Comparison of ENCODE assay signal across 8 cellular contexts in the genomic region with DNA sequence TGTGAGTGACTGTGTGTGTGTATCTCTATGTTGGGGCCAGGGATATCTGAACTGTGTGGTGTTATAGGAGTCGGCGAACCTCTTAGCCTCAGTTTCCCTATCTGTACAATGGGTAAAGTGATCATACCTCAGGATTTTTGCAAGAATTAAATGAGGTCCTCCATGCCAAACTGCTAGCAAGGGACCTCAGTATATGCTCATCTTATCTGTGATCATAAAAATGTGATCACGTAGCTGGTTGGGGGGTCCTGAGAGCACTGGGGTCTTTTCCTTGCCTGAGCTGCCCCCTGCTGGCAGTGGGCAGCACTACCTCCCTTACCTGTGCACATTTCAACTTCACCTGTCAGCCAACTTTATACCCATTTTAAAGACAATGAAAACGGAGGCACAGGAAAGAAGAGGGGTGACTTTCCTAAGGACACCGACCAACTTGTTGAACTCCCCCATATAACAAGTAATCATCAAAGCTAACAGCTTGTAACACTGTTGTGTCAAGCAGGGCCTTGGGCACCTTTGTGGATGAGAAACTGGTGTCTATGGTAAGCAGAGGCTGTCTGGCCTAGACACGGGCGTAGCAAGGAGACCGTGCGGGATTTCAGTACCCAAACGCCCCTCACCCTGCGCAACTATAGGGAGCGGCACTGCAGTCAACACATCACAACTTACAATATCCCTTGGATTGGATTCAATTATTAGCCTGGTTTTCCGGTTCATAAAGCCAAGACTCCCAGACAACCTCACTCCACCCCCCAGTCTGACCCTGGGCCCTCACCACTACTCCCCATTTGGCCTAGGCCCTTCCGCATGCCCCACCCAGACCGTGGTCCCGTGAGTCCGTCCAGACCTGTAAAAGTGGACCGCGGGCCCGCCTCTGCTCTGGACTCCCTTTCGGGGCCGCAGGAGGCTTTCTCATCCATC. TPM values are rescaled to one million over a fixed set of nuclear protein-coding genes. Genes with fewer than 3 reads are reported as not detected.
A peak's percentile ranks its signal among the peaks of the same experiment; 100 is the strongest.
DNase-seq lines count a peak whose midpoint lies in the region; ATAC-seq and TF ChIP-seq lines count a peak whose summit lies in the region.
"Had no signal": no experiment of that assay in that cellular context is flagged by ENCODE, and none has a peak within 500 bp of the region (broad histone marks: within the 10 kb centered on the region; RNA-seq: fewer than 3 reads in every experiment).

No MANE protein-coding gene starts in this region.

- peak overlapping the region; percentile 95 for H3K27ac Mint-ChIP-seq in WTC11

- TF ChIP-seq CTCF in WTC11 (IDR thresholded peaks at IDR 0.05) = peak; percentile 83

- peak; percentile 42 for DNase-seq in Jurkat, Clone E6-1 (ENCODE audit: low read depth, low spot score)
- DNase-seq in WTC11 (ENCODE audit: low spot score) (peak; percentile 65), epithelial cell of prostate (ENCODE audit: low read depth, low spot score) (no peak)

- H3K9ac ChIP-seq in ES-I3 (ENCODE audit: low read depth, low read length) (peak overlapping the region; percentile 80), muscle layer of colon (ENCODE audit: low read length) (peak overlapping the region; percentile 99)

- H3K4me3 Mint-ChIP-seq in WTC11 = peak overlapping the region; percentile 95

- peak overlapping the region; percentile 91 for H3K27ac ChIP-seq in epithelial cell of prostate
- peak overlapping the region; percentile 92 for H3K27ac ChIP-seq in muscle layer of colon (ENCODE audit: low read depth, low read length)

- H3K4me1 ChIP-seq in ES-I3 (ENCODE audit: insufficient read depth, low read length) = peaks cover 6% of the 10 kb centered on the region; the same call in 1 of the 2 replicates
- peaks cover 14% of the 10 kb centered on the region for H3K4me1 ChIP-seq in muscle layer of colon (ENCODE audit: insufficient read depth, low read length)

- CTCF ChIA-PET in WTC11 (lab: Charles Lee) = interaction anchor here (0.5 to 3.0 kb wide), 22 partner anchors 9 to 543 kb away, joined by 3 to 56 read pairs (median 10); a partner anchor contains a TSS

- POLR2A ChIA-PET in WTC11 (lab: Charles Lee) = interaction anchor here (1.0 to 1.8 kb wide), 10 partner anchors 13 to 199 kb away, joined by 3 to 22 read pairs (median 8); a partner anchor contains a TSS

- peaks cover 13% of the 10 kb centered on the region for H3K36me3 Mint-ChIP-seq in WTC11

- no peaks in the 10 kb centered on the region for H3K9me3 ChIP-seq in ES-I3 (ENCODE audit: control insufficient read depth, insufficient read depth, low read length)
- no peaks in the 10 kb centered on the region for H3K9me3 ChIP-seq in muscle layer of colon (ENCODE audit: low read length)

- H3K27me3 Mint-ChIP-seq in WTC11 (ENCODE audit: low read depth) = no peaks in the 10 kb centered on the region

- H3K4me1 Mint-ChIP-seq in WTC11 = peaks cover 26% of the 10 kb centered on the region

- H3K4me3 ChIP-seq in Jurkat, Clone E6-1 (ENCODE audit: low read length) = peak overlapping the region; percentile 95
- H3K4me3 ChIP-seq in muscle layer of colon (ENCODE audit: low read depth in 1 of 2, low read length in 2 of 2) = peak overlapping the region; percentile 96 to 98

- H3K27me3 ChIP-seq in muscle layer of colon (ENCODE audit: control insufficient read depth in 1 of 2, insufficient read depth in 2 of 2, low read length in 2 of 2) = no peaks in the 10 kb centered on the region

- ATAC-seq in WTC11 = no peak
- no peak for ATAC-seq in GM18867 (IDR thresholded peaks at IDR 0.05; ENCODE audit: unreplicated experiment)
- ATAC-seq in GM18502 (IDR thresholded peaks at IDR 0.05; ENCODE audit: poor library complexity, unreplicated experiment) = no peak

- no peaks in the 10 kb centered on the region for H3K9me3 Mint-ChIP-seq in WTC11

- H3K36me3 ChIP-seq in ES-I3 (ENCODE audit: insufficient read depth, low read length) = peaks cover 1% of the 10 kb centered on the region; the same call in 1 of the 2 replicates
- H3K36me3 ChIP-seq in muscle layer of colon (ENCODE audit: insufficient read depth, low read length) = peaks cover 4% of the 10 kb centered on the region

TF ChIP-seq in WTC11, 78 proteins besides CTCF, POLR2A, EP300 and RAD21:
- TF ChIP-seq ZNF416 (CRISPR knock-in tag; IDR thresholded peaks at IDR 0.05) (0 out of 2 replicates have a peak, but pooled peaks have one; percentile 12), EMX1 (CRISPR knock-in tag; IDR thresholded peaks at IDR 0.05) (0 out of 2 replicates have a peak, but pooled peaks have one; percentile 19), SMAD4 (CRISPR knock-in tag; IDR thresholded peaks at IDR 0.05) (peak; percentile 53; the same call in 1 of the 2 replicates), NFATC4 (CRISPR knock-in tag; IDR thresholded peaks at IDR 0.05) (no peak), KAT7 (CRISPR knock-in tag; IDR thresholded peaks at IDR 0.05; ENCODE audit: borderline replicate concordance) (0 out of 2 replicates have a peak, but pooled peaks have one; percentile 12), PRRX2 (CRISPR knock-in tag; IDR thresholded peaks at IDR 0.05) (0 out of 2 replicates have a peak, but pooled peaks have one; percentile 30), MYBL2 (CRISPR knock-in tag; IDR thresholded peaks at IDR 0.05) (no peak), GTF2I (CRISPR knock-in tag; conservative IDR thresholded peaks at IDR 0.05) (peak; percentile 88), FOXJ3 (CRISPR knock-in tag; IDR thresholded peaks at IDR 0.05; ENCODE audit: borderline replicate concordance) (no peak)
- TF ChIP-seq, protein P1, sequence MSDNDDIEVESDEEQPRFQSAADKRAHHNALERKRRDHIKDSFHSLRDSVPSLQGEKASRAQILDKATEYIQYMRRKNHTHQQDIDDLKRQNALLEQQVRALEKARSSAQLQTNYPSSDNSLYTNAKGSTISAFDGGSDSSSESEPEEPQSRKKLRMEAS (CRISPR knock-in tag; IDR thresholded peaks at IDR 0.05) = no peak
- TF ChIP-seq, protein P2, sequence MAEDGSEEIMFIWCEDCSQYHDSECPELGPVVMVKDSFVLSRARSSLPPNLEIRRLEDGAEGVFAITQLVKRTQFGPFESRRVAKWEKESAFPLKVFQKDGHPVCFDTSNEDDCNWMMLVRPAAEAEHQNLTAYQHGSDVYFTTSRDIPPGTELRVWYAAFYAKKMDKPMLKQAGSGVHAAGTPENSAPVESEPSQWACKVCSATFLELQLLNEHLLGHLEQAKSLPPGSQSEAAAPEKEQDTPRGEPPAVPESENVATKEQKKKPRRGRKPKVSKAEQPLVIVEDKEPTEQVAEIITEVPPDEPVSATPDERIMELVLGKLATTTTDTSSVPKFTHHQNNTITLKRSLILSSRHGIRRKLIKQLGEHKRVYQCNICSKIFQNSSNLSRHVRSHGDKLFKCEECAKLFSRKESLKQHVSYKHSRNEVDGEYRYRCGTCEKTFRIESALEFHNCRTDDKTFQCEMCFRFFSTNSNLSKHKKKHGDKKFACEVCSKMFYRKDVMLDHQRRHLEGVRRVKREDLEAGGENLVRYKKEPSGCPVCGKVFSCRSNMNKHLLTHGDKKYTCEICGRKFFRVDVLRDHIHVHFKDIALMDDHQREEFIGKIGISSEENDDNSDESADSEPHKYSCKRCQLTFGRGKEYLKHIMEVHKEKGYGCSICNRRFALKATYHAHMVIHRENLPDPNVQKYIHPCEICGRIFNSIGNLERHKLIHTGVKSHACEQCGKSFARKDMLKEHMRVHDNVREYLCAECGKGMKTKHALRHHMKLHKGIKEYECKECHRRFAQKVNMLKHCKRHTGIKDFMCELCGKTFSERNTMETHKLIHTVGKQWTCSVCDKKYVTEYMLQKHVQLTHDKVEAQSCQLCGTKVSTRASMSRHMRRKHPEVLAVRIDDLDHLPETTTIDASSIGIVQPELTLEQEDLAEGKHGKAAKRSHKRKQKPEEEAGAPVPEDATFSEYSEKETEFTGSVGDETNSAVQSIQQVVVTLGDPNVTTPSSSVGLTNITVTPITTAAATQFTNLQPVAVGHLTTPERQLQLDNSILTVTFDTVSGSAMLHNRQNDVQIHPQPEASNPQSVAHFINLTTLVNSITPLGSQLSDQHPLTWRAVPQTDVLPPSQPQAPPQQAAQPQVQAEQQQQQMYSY (CRISPR knock-in tag; IDR thresholded peaks at IDR 0.05) = peak; percentile 17; the same call in 1 of the 2 replicates
- TF ChIP-seq, protein P3, sequence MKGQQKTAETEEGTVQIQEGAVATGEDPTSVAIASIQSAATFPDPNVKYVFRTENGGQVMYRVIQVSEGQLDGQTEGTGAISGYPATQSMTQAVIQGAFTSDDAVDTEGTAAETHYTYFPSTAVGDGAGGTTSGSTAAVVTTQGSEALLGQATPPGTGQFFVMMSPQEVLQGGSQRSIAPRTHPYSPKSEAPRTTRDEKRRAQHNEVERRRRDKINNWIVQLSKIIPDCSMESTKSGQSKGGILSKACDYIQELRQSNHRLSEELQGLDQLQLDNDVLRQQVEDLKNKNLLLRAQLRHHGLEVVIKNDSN (CRISPR knock-in tag; IDR thresholded peaks at IDR 0.05) = 0 out of 2 replicates have a peak, but pooled peaks have one; percentile 23
- TF ChIP-seq, protein P4, sequence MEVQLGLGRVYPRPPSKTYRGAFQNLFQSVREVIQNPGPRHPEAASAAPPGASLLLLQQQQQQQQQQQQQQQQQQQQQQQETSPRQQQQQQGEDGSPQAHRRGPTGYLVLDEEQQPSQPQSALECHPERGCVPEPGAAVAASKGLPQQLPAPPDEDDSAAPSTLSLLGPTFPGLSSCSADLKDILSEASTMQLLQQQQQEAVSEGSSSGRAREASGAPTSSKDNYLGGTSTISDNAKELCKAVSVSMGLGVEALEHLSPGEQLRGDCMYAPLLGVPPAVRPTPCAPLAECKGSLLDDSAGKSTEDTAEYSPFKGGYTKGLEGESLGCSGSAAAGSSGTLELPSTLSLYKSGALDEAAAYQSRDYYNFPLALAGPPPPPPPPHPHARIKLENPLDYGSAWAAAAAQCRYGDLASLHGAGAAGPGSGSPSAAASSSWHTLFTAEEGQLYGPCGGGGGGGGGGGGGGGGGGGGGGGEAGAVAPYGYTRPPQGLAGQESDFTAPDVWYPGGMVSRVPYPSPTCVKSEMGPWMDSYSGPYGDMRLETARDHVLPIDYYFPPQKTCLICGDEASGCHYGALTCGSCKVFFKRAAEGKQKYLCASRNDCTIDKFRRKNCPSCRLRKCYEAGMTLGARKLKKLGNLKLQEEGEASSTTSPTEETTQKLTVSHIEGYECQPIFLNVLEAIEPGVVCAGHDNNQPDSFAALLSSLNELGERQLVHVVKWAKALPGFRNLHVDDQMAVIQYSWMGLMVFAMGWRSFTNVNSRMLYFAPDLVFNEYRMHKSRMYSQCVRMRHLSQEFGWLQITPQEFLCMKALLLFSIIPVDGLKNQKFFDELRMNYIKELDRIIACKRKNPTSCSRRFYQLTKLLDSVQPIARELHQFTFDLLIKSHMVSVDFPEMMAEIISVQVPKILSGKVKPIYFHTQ (CRISPR knock-in tag; IDR thresholded peaks at IDR 0.05) = no peak

RNA-seq across cellular contexts. Expression of a gene that starts 1.2 kb away (rescaled TPM):
- 119 TPM for polyA plus RNA-seq in Jurkat, Clone E6-1 (2012; ENCODE audit: insufficient read depth, insufficient read length)
- 77.0 to 86.7 TPM (median 83.4 TPM) in 3 replicates for total RNA-seq in WTC11 (2021)

RNA-seq across cellular contexts. Expression of a gene that starts 12.4 kb away (rescaled TPM):
- polyA plus RNA-seq in Jurkat, Clone E6-1 (2012; ENCODE audit: insufficient read depth, insufficient read length) = 5.3 TPM
- total RNA-seq in WTC11 (2021) = 6.7 to 7.8 TPM (median 6.8 TPM) in 3 replicates

RNA-seq across cellular contexts. Expression of a gene that starts 31.4 kb away (rescaled TPM):
- polyA plus RNA-seq in Jurkat, Clone E6-1 (2012; ENCODE audit: insufficient read depth, insufficient read length) = 15.0 TPM
- total RNA-seq in WTC11 (2021) = 22.9 to 26.8 TPM (median 24.1 TPM) in 3 replicates

RNA-seq across cellular contexts. Expression of a gene that starts 40.4 kb away (rescaled TPM):
- polyA plus RNA-seq in Jurkat, Clone E6-1 (2012; ENCODE audit: insufficient read depth, insufficient read length) = 202 TPM
- total RNA-seq in WTC11 (2021) = 131 to 137 TPM (median 135 TPM) in 3 replicates

RNA-seq across cellular contexts. Expression of a gene that starts 58.2 kb away (rescaled TPM):
- polyA plus RNA-seq in Jurkat, Clone E6-1 (2012; ENCODE audit: insufficient read depth, insufficient read length) = 0.47 TPM
- total RNA-seq in WTC11 (2021) = 0.27 to 0.79 TPM (median 0.44 TPM) in 3 replicates
- total RNA-seq: dermis microvascular lymphatic vessel endothelial cell had no signal
